In the genomic region with DNA sequence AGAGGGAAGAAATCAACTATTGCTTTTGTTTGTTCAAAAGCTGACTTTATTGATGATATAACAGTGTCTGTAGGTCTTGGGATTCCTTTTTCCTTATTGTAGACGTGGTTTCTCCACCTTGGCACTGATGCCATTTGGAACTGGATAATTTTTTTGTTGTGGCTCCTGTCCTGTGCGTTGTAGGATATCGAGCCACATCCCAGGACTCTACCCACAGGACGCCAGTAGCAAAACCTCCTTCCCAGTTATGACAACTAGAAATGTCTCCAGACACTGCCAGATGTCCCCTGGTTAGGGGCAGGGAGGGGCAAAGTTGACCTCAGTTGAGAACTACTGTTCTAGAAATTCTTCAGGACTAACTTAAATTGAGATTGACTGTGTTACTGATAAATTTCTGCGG, we compare ENCODE assay signal across 16 cellular contexts.
"Had no signal": no experiment of that assay in that cellular context is flagged by ENCODE, and none has a peak within 500 bp of the region (broad histone marks: within the 10 kb centered on the region; RNA-seq: fewer than 3 reads in every experiment).

No MANE protein-coding gene starts in this region.

- H3K27ac Mint-ChIP-seq: dendritic cell treated with granulocyte-macrophage colony-stimulating factor and Interleukin-4, amounts not matched to agents 40 ng/mL and 50 ng/mL, for 4 days; natural killer cell; stimulated activated effector memory CD8-positive, alpha-beta T cell treated with anti-CD3 and anti-CD28 coated beads, Interleukin-12 subunit alpha, Interleukin-12 subunit beta, amount 100 ng/mL, for 72 hours; stimulated activated naive CD8-positive, alpha-beta T cell treated with anti-CD3 and anti-CD28 coated beads, Interleukin-15, amount 100 ng/mL, for 72 hours; type B pancreatic cell had no signal

- H3K36me3 Mint-ChIP-seq: natural killer cell; stimulated activated effector memory CD8-positive, alpha-beta T cell treated with anti-CD3 and anti-CD28 coated beads, Interleukin-12 subunit alpha, Interleukin-12 subunit beta, amount 100 ng/mL, for 72 hours had no signal

- H3K27ac ChIP-seq: esophagus squamous epithelium, hepatocyte, neutrophil had no signal

- H2AFZ ChIP-seq: hepatocyte had no signal

- H3K4me2 ChIP-seq: hepatocyte had no signal

- H3K9me3 ChIP-seq: esophagus squamous epithelium, neutrophil had no signal

- H3K4me3 Mint-ChIP-seq: dendritic cell treated with granulocyte-macrophage colony-stimulating factor and Interleukin-4, amounts not matched to agents 40 ng/mL and 50 ng/mL, for 4 days; natural killer cell; stimulated activated effector memory CD8-positive, alpha-beta T cell treated with anti-CD3 and anti-CD28 coated beads, Interleukin-12 subunit alpha, Interleukin-12 subunit beta, amount 100 ng/mL, for 72 hours; stimulated activated naive CD8-positive, alpha-beta T cell treated with anti-CD3 and anti-CD28 coated beads, Interleukin-15, amount 100 ng/mL, for 72 hours; type B pancreatic cell had no signal

- H3K27me3 Mint-ChIP-seq: type B pancreatic cell had no signal

- DNase-seq: cerebellar nuclear complex; esophagus squamous epithelium; foreskin fibroblast; natural killer cell; posterior cingulate gyrus; small intestine; stimulated activated CD4-positive, alpha-beta T cell treated with anti-CD3 and anti-CD28 coated beads, Interleukin-12 subunit alpha, Interleukin-12 subunit beta, amount 100 ng/mL, for 4 hours; stimulated activated CD4-positive, alpha-beta T cell treated with anti-CD3 and anti-CD28 coated beads, Interleukin-2, amount 100 ng/mL, for 48 hours; stimulated activated CD8-positive, alpha-beta memory T cell treated with anti-CD3 and anti-CD28 coated beads, Interleukin-4, amount 100 ng/mL, for 48 hours; stimulated activated naive CD8-positive, alpha-beta T cell treated with anti-CD3 and anti-CD28 coated beads, Interleukin-15, amount 100 ng/mL, for 72 hours; substantia nigra had no signal

- H3K36me3 ChIP-seq: esophagus squamous epithelium, neutrophil had no signal

- H3K4me3 ChIP-seq: esophagus squamous epithelium, hepatocyte had no signal

- H3K9me3 Mint-ChIP-seq: dendritic cell treated with granulocyte-macrophage colony-stimulating factor and Interleukin-4, amounts not matched to agents 40 ng/mL and 50 ng/mL, for 4 days; natural killer cell; stimulated activated effector memory CD8-positive, alpha-beta T cell treated with anti-CD3 and anti-CD28 coated beads, Interleukin-12 subunit alpha, Interleukin-12 subunit beta, amount 100 ng/mL, for 72 hours; stimulated activated naive CD8-positive, alpha-beta T cell treated with anti-CD3 and anti-CD28 coated beads, Interleukin-15, amount 100 ng/mL, for 72 hours; type B pancreatic cell had no signal

- H3K27me3 ChIP-seq: esophagus squamous epithelium, hepatocyte had no signal

- H3K4me1 Mint-ChIP-seq: natural killer cell; stimulated activated effector memory CD8-positive, alpha-beta T cell treated with anti-CD3 and anti-CD28 coated beads, Interleukin-12 subunit alpha, Interleukin-12 subunit beta, amount 100 ng/mL, for 72 hours had no signal
